Comparison of ENCODE assay signal across 28 cellular contexts in the genomic region with DNA sequence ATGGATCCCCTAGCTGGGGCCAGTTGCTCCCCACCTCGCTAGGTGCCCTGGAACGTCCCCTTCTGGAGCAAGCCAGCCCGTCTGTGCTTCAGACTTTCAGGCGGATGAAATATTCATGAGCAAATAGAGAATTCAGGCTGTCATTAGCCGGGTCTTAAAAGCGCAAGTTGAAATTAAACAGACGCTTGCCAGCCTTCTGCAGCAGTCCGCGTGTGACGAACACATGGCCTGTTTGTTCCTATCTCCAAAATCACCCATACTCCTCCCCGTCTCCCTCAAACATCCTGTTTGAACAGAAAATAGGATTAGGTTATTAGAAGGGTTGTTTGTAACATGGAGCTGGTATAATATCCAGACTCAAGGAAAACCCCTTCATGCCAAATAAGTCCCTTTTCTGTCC. TPM values are rescaled to one million over a fixed set of nuclear protein-coding genes. Genes with fewer than 3 reads are reported as not detected.
DNase-seq lines count a peak whose midpoint lies in the region; FAIRE-seq and TF ChIP-seq lines count a peak whose summit lies in the region.
"Had no signal": no experiment of that assay in that cellular context is flagged by ENCODE, and none has a peak within 500 bp of the region (broad histone marks: within the 10 kb centered on the region; RNA-seq: fewer than 3 reads in every experiment).

No MANE protein-coding gene starts in this region.

- no peak for FAIRE-seq in H54 (lab: Jason Lieb, UNC)
- FAIRE-seq: astrocyte, GM12891, HepG2 had no signal

- no peak for TF ChIP-seq CTCF in VCaP (conservative IDR thresholded peaks at IDR 0.05)
- no peak for TF ChIP-seq CTCF in esophagus squamous epithelium (IDR thresholded peaks at IDR 0.05)
- no peak for TF ChIP-seq CTCF in Calu3 (IDR thresholded peaks at IDR 0.05; ENCODE audit: unreplicated experiment)

- WGBS in esophagus squamous epithelium, 2 donors: 63 to 67% methylated on average over 11 of the region's 11 CpGs

- TF ChIP-seq POLR2A in esophagus squamous epithelium (IDR thresholded peaks at IDR 0.05) (no peak), H54 (IDR thresholded peaks at IDR 0.05; ENCODE audit: low read depth, low read length) (no peak)

- H3K27ac ChIP-seq in VCaP (peak overlapping the region; percentile 54), esophagus squamous epithelium (no peak overlapping the region)
- H3K27ac ChIP-seq: 22Rv1, heart right ventricle, HL-60, left lung, psoas muscle, tibial nerve had no signal

- H3K4me3 Mint-ChIP-seq in Calu3 (ENCODE audit: low read depth, unreplicated experiment): no peak overlapping the region
- H3K4me3 Mint-ChIP-seq: activated B cell treated with CpG ODN at 0.5 μM for 24 hours; activated naive CD8-positive, alpha-beta T cell; CD8-positive, alpha-beta T cell; naive B cell had no signal

- peaks cover 76% of the 10 kb centered on the region for H3K27me3 Mint-ChIP-seq in Calu3 (ENCODE audit: unreplicated experiment)
- H3K27me3 Mint-ChIP-seq: activated naive CD8-positive, alpha-beta T cell had no signal

- H3K9me3 ChIP-seq in esophagus squamous epithelium: no peaks in the 10 kb centered on the region
- H3K9me3 ChIP-seq: HAP-1, heart right ventricle, left lung, psoas muscle, tibial nerve had no signal

- no peaks in the 10 kb centered on the region for H3K9me3 Mint-ChIP-seq in Calu3 (ENCODE audit: low read depth, unreplicated experiment)
- H3K9me3 Mint-ChIP-seq: activated B cell treated with CpG ODN at 0.5 μM for 24 hours; activated T-helper 2 cell treated with anti-CD3 and anti-CD28 coated beads, Interferon-gamma antibody, Interleukin-2, Interleukin-4, amounts not matched to agents 10 μg/mL and 5 μg/mL and 100 μg/mL, durations not matched to agents 14 hours and 24 hours and 36 hours; CD8-positive, alpha-beta T cell had no signal

- H3K4me3 ChIP-seq in esophagus squamous epithelium: no peak overlapping the region
- H3K4me3 ChIP-seq: HAP-1, heart right ventricle, left lung, psoas muscle, tibial nerve had no signal

- H3K36me3 ChIP-seq in esophagus squamous epithelium: no peaks in the 10 kb centered on the region
- H3K36me3 ChIP-seq: HAP-1, left lung, tibial nerve had no signal

- H3K27me3 ChIP-seq in esophagus squamous epithelium: peaks cover 0 to 23% (median 0%) of the 10 kb centered on the region in 4 donors
- H3K27me3 ChIP-seq: tibial nerve had no signal

- no peak overlapping the region for H3K27ac Mint-ChIP-seq in Calu3 (ENCODE audit: unreplicated experiment)
- H3K27ac Mint-ChIP-seq: activated B cell treated with CpG ODN at 0.5 μM for 24 hours; activated naive CD8-positive, alpha-beta T cell; activated T-helper 2 cell treated with anti-CD3 and anti-CD28 coated beads, Interferon-gamma antibody, Interleukin-2, Interleukin-4, amounts not matched to agents 10 μg/mL and 5 μg/mL and 100 μg/mL, durations not matched to agents 14 hours and 24 hours and 36 hours; CD8-positive, alpha-beta T cell; naive B cell had no signal

- no peaks in the 10 kb centered on the region for H3K4me1 Mint-ChIP-seq in Calu3 (ENCODE audit: low read depth, unreplicated experiment)
- H3K4me1 Mint-ChIP-seq: activated B cell treated with CpG ODN at 0.5 μM for 24 hours, naive B cell had no signal

- no TSS peak for BruUV-seq in Calu3 (replicated peaks; lab: Mats Ljungman, UMichigan)

- H3K4me1 ChIP-seq in esophagus squamous epithelium: no peaks in the 10 kb centered on the region
- H3K4me1 ChIP-seq: heart right ventricle, left lung, psoas muscle, tibial nerve had no signal

- H3K36me3 Mint-ChIP-seq in Calu3 (ENCODE audit: insufficient read depth, unreplicated experiment): no peaks in the 10 kb centered on the region
- H3K36me3 Mint-ChIP-seq: activated naive CD8-positive, alpha-beta T cell; CD8-positive, alpha-beta T cell; naive B cell had no signal

- CTCF ChIA-PET in Calu3 (lab: Charles Lee): interaction anchor here (0.6 kb wide), 1 partner anchor 310 kb away, joined by 3 read pairs; no protein-coding TSS in a partner anchor

- intact Hi-C loops in esophagus squamous epithelium (cut with DNase I) (no loop called here), Calu3 (cut with micrococcal nuclease; ENCODE audit: unreplicated experiment) (no loop called here)

- DNase-seq in DMS153 (lab: John Stamatoyannopoulos, UW) (peak; percentile 11), DMS153 treated with DMSO at 0.1 percent for 48 hours (lab: John Stamatoyannopoulos, UW; ENCODE audit: unreplicated experiment) (no peak), NCI-H2081 (lab: John Stamatoyannopoulos, UW) (peak; percentile 63 to 81), mucosa of gallbladder (ENCODE audit: low spot score) (peak; percentile 12), esophagus squamous epithelium (lab: John Stamatoyannopoulos, UW) (no peak), H54 (ENCODE audit: insufficient read length, low spot score) (no peak), Calu3 (no peak)
- DNase-seq: activated B cell treated with CpG ODN at 0.5 μM for 24 hours; activated CD8-positive, alpha-beta memory T cell treated with anti-CD3 and anti-CD28 coated beads, Interleukin-2, amount 50 U/mL, for 4 hours; CD8-positive, alpha-beta T cell; cerebellar nuclear complex; DND-41; heart right ventricle; left lung; naive B cell; NCI-H774; stimulated activated CD8-positive, alpha-beta memory T cell treated with anti-CD3 and anti-CD28 coated beads, Interleukin-4, amount 100 ng/mL, for 48 hours had no signal

RNA-seq across cellular contexts. Expression of gene MYO18B, which starts 38.7 kb away (rescaled TPM):
- total RNA-seq in mucosa of gallbladder (0.06 TPM), esophagus squamous epithelium (1 to 10 TPM in 1 of 4 donors, under 1 TPM in 3; 0.06 to 2.5 (median 0.17) TPM), Calu3 (2022) (0.59 TPM in 1 of 2 replicates, not detected in the other)
- total RNA-seq: HepG2 had no signal

Comparison
In these comparisons a context has a peak if more than half of its experiments do, and no peak if none do; other contexts are left out.
1. DNase-seq: peak in DMS153 (single experiment), NCI-H2081 (2 of 2) and mucosa of gallbladder (single experiment); none in DMS153 treated with DMSO at 0.1 percent for 48 hours (single experiment), esophagus squamous epithelium (single experiment), H54 (single experiment) and Calu3 (single experiment).